ENCODE assay signal across 35 cellular contexts in the genomic region with DNA sequence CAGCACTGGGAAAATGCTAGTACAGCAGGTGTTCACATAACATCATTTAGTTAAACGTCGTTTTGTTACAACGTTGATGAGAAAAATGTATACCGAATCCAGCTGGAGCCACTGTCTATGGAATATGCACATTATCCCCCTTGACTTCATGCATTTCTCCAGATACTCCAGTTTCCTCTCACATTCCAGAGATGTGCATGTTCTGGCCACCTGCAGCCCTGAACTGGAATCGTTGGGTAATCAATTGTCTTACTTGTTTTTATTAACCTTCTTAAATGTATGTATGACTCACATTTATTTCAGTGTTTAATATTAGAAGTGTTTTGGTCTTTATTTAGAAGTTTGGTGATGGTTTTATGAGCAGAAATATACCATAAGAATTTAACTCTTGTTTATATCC. TPM values are rescaled to one million over a fixed set of nuclear protein-coding genes. Genes with fewer than 3 reads are reported as not detected.
"Had no signal": no experiment of that assay in that cellular context is flagged by ENCODE, and none has a peak within 500 bp of the region (broad histone marks: within the 10 kb centered on the region; RNA-seq: fewer than 3 reads in every experiment).

No MANE protein-coding gene starts in this region.

- H3K27ac ChIP-seq: adrenal gland, ascending aorta, breast epithelium, cardiac muscle cell, colonic mucosa, esophagus squamous epithelium had no signal

- ATAC-seq: activated CD4-positive, alpha-beta T cell treated with anti-CD3 and anti-CD28 coated beads for 36 hours; activated CD8-positive, alpha-beta memory T cell treated with anti-CD3 and anti-CD28 coated beads, Interleukin-2, amount 10 ng/mL, durations not matched to agents 7 days and 5 days; activated CD8-positive, alpha-beta T cell treated with anti-CD3 and anti-CD28 coated beads, Interleukin-2, amount 10 ng/mL, durations not matched to agents 7 days and 5 days; activated naive CD8-positive, alpha-beta T cell treated with anti-CD3 and anti-CD28 coated beads, Interleukin-2, amount 50 U/mL, for 24 hours had no signal

- DNase-seq: activated CD4-positive, alpha-beta memory T cell treated with anti-CD3 and anti-CD28 coated beads for 36 hours; activated CD4-positive, alpha-beta T cell treated with anti-CD3 and anti-CD28 coated beads for 36 hours; activated CD4-positive, alpha-beta T cell treated with anti-CD3 and anti-CD28 coated beads, Interleukin-2, amount 10 ng/mL, durations not matched to agents 24 days and 14 days; activated CD4-positive, CD25-positive, alpha-beta regulatory T cell; activated CD4-positive, CD25-positive, alpha-beta regulatory T cell treated with anti-CD3 and anti-CD28 coated beads, Interleukin-2, amount 50 U/mL, for 72 hours; activated CD8-positive, alpha-beta memory T cell treated with anti-CD3 and anti-CD28 coated beads, Interleukin-2, amount 10 ng/mL, durations not matched to agents 7 days and 5 days; activated CD8-positive, alpha-beta memory T cell treated with anti-CD3 and anti-CD28 coated beads, Interleukin-2, amount 50 U/mL, for 4 hours; activated CD8-positive, alpha-beta T cell treated with anti-CD3 and anti-CD28 coated beads, Interleukin-2, amount 10 ng/mL, durations not matched to agents 7 days and 5 days; activated effector memory CD4-positive, alpha-beta T cell treated with anti-CD3 and anti-CD28 coated beads, Interleukin-2, amount 50 U/mL, for 16 hours; activated naive CD4-positive, alpha-beta T cell treated with anti-CD3 and anti-CD28 coated beads for 36 hours; activated naive CD8-positive, alpha-beta T cell treated with anti-CD3 and anti-CD28 coated beads for 36 hours; activated naive CD8-positive, alpha-beta T cell treated with anti-CD3 and anti-CD28 coated beads, Interleukin-2, amount 50 U/mL, for 24 hours; activated T-cell treated with anti-CD3 and anti-CD28 coated beads, Interleukin-2, amount 50 U/mL, for 1 hour; activated T-cell treated with anti-CD3 and anti-CD28 coated beads, Interleukin-2, amount 50 U/mL, for 48 hours; adrenal gland; amygdala; central memory CD4-positive, alpha-beta T cell; cerebellar nuclear complex; colonic mucosa; effector CD8-positive, alpha-beta T cell; esophagus squamous epithelium; head of caudate nucleus; T-helper 2 cell had no signal

- H3K4me1 ChIP-seq: adrenal gland, ascending aorta, breast epithelium, colonic mucosa, esophagus squamous epithelium had no signal

- H3K27me3 ChIP-seq: adrenal gland, ascending aorta, breast epithelium, cardiac muscle cell, colonic mucosa, esophagus squamous epithelium had no signal

RNA-seq across cellular contexts. Expression of a gene that starts 18.4 kb away (rescaled TPM):
- total RNA-seq: activated CD4-positive, alpha-beta memory T cell treated with anti-CD3 and anti-CD28 coated beads for 36 hours; activated CD4-positive, alpha-beta T cell treated with anti-CD3 and anti-CD28 coated beads for 36 hours; activated CD4-positive, alpha-beta T cell treated with anti-CD3 and anti-CD28 coated beads, Interleukin-2, amount 10 ng/mL, durations not matched to agents 24 days and 14 days; activated CD8-positive, alpha-beta memory T cell treated with anti-CD3 and anti-CD28 coated beads for 36 hours; activated CD8-positive, alpha-beta memory T cell treated with anti-CD3 and anti-CD28 coated beads, Interleukin-2, amount 10 ng/mL, durations not matched to agents 7 days and 5 days; activated CD8-positive, alpha-beta T cell treated with anti-CD3 and anti-CD28 coated beads, Interleukin-2, amount 10 ng/mL, durations not matched to agents 7 days and 5 days; activated naive CD4-positive, alpha-beta T cell treated with anti-CD3 and anti-CD28 coated beads for 36 hours; activated naive CD8-positive, alpha-beta T cell treated with anti-CD3 and anti-CD28 coated beads for 36 hours; activated T-helper 1 cell treated with anti-CD3 and anti-CD28 coated beads, Interleukin-12 subunit alpha, Interleukin-12 subunit beta, Interleukin-2, Interleukin-4 antibody, amounts not matched to agents 30 ng/mL and 10 ng/mL and 1 ng/mL, durations not matched to agents 14 hours and 24 hours and 36 hours; activated T-helper 2 cell treated with anti-CD3 and anti-CD28 coated beads, Interferon-gamma antibody, Interleukin-2, Interleukin-4, amounts not matched to agents 10 μg/mL and 5 μg/mL and 100 μg/mL, durations not matched to agents 14 hours and 24 hours and 36 hours; ascending aorta; dermis microvascular lymphatic vessel endothelial cell; esophagus squamous epithelium; fibroblast of lung; fibroblast of villous mesenchyme; frontal cortex; T-helper 1 cell treated with Interleukin-12 subunit alpha and Interleukin-12 subunit beta and Interleukin-4 antibody, amounts not matched to agents 30 ng/mL and 1 ng/mL, for 36 hours had no signal
- polyA plus RNA-seq: fibroblast of lung had no signal

RNA-seq across cellular contexts. Expression of a gene that starts 23.1 kb away (rescaled TPM):
- total RNA-seq: activated CD4-positive, alpha-beta memory T cell treated with anti-CD3 and anti-CD28 coated beads for 36 hours; activated CD4-positive, alpha-beta T cell treated with anti-CD3 and anti-CD28 coated beads for 36 hours; activated CD4-positive, alpha-beta T cell treated with anti-CD3 and anti-CD28 coated beads, Interleukin-2, amount 10 ng/mL, durations not matched to agents 24 days and 14 days; activated CD8-positive, alpha-beta memory T cell treated with anti-CD3 and anti-CD28 coated beads for 36 hours; activated CD8-positive, alpha-beta memory T cell treated with anti-CD3 and anti-CD28 coated beads, Interleukin-2, amount 10 ng/mL, durations not matched to agents 7 days and 5 days; activated CD8-positive, alpha-beta T cell treated with anti-CD3 and anti-CD28 coated beads, Interleukin-2, amount 10 ng/mL, durations not matched to agents 7 days and 5 days; activated naive CD4-positive, alpha-beta T cell treated with anti-CD3 and anti-CD28 coated beads for 36 hours; activated naive CD8-positive, alpha-beta T cell treated with anti-CD3 and anti-CD28 coated beads for 36 hours; activated T-helper 1 cell treated with anti-CD3 and anti-CD28 coated beads, Interleukin-12 subunit alpha, Interleukin-12 subunit beta, Interleukin-2, Interleukin-4 antibody, amounts not matched to agents 30 ng/mL and 10 ng/mL and 1 ng/mL, durations not matched to agents 14 hours and 24 hours and 36 hours; activated T-helper 2 cell treated with anti-CD3 and anti-CD28 coated beads, Interferon-gamma antibody, Interleukin-2, Interleukin-4, amounts not matched to agents 10 μg/mL and 5 μg/mL and 100 μg/mL, durations not matched to agents 14 hours and 24 hours and 36 hours; adrenal gland; ascending aorta; breast epithelium; cardiac muscle cell; colonic mucosa; dermis microvascular lymphatic vessel endothelial cell; esophagus squamous epithelium; fibroblast of lung; fibroblast of villous mesenchyme; frontal cortex; T-helper 1 cell treated with Interleukin-12 subunit alpha and Interleukin-12 subunit beta and Interleukin-4 antibody, amounts not matched to agents 30 ng/mL and 1 ng/mL, for 36 hours had no signal
- polyA plus RNA-seq: adrenal gland, cardiac muscle cell, esophagus, fibroblast of lung had no signal

RNA-seq across cellular contexts. Expression of a gene that starts 48.8 kb away (rescaled TPM):
- total RNA-seq: activated CD4-positive, alpha-beta memory T cell treated with anti-CD3 and anti-CD28 coated beads for 36 hours; activated CD4-positive, alpha-beta T cell treated with anti-CD3 and anti-CD28 coated beads for 36 hours; activated CD4-positive, alpha-beta T cell treated with anti-CD3 and anti-CD28 coated beads, Interleukin-2, amount 10 ng/mL, durations not matched to agents 24 days and 14 days; activated CD8-positive, alpha-beta memory T cell treated with anti-CD3 and anti-CD28 coated beads for 36 hours; activated CD8-positive, alpha-beta memory T cell treated with anti-CD3 and anti-CD28 coated beads, Interleukin-2, amount 10 ng/mL, durations not matched to agents 7 days and 5 days; activated CD8-positive, alpha-beta T cell treated with anti-CD3 and anti-CD28 coated beads, Interleukin-2, amount 10 ng/mL, durations not matched to agents 7 days and 5 days; activated naive CD4-positive, alpha-beta T cell treated with anti-CD3 and anti-CD28 coated beads for 36 hours; activated naive CD8-positive, alpha-beta T cell treated with anti-CD3 and anti-CD28 coated beads for 36 hours; activated T-helper 1 cell treated with anti-CD3 and anti-CD28 coated beads, Interleukin-12 subunit alpha, Interleukin-12 subunit beta, Interleukin-2, Interleukin-4 antibody, amounts not matched to agents 30 ng/mL and 10 ng/mL and 1 ng/mL, durations not matched to agents 14 hours and 24 hours and 36 hours; activated T-helper 2 cell treated with anti-CD3 and anti-CD28 coated beads, Interferon-gamma antibody, Interleukin-2, Interleukin-4, amounts not matched to agents 10 μg/mL and 5 μg/mL and 100 μg/mL, durations not matched to agents 14 hours and 24 hours and 36 hours; adrenal gland; ascending aorta; cardiac muscle cell; dermis microvascular lymphatic vessel endothelial cell; fibroblast of lung; fibroblast of villous mesenchyme; frontal cortex; T-helper 1 cell treated with Interleukin-12 subunit alpha and Interleukin-12 subunit beta and Interleukin-4 antibody, amounts not matched to agents 30 ng/mL and 1 ng/mL, for 36 hours had no signal
- polyA plus RNA-seq: cardiac muscle cell, fibroblast of lung had no signal
